ENCODE assay signal across 39 cellular contexts in genomic region chr12:7781274-7781673, GRCh38. TPM values are rescaled to one million over a fixed set of nuclear protein-coding genes. Genes with fewer than 3 reads are reported as not detected.
"Had no signal": no experiment of that assay in that cellular context is flagged by ENCODE, and none has a peak within 500 bp of the region (broad histone marks: within the 10 kb centered on the region; RNA-seq: fewer than 3 reads in every experiment).

No MANE protein-coding gene starts in this region.

- H3K36me3 ChIP-seq: adrenal gland, ascending aorta, brain microvascular endothelial cell, breast epithelium, cardiac muscle cell had no signal

- H3K4me3 ChIP-seq: adrenal gland, ascending aorta, body of pancreas, breast epithelium, cardiac muscle cell had no signal

- FAIRE-seq: astrocyte, bronchial epithelial cell had no signal

- H3K27ac ChIP-seq: adrenal gland, ascending aorta, body of pancreas, brain microvascular endothelial cell, breast epithelium, cardiac muscle cell had no signal

- H3K9me3 ChIP-seq: adrenal gland, ascending aorta, body of pancreas, breast epithelium had no signal

- H3K27me3 ChIP-seq: adrenal gland, ascending aorta, body of pancreas, brain microvascular endothelial cell, breast epithelium, cardiac muscle cell had no signal

- DNase-seq: activated effector memory CD4-positive, alpha-beta T cell treated with anti-CD3 and anti-CD28 coated beads, Interleukin-2, amount 50 U/mL, for 16 hours; activated effector memory CD4-positive, alpha-beta T cell treated with Interleukin-2 at 50 U/mL for 16 hours; activated gamma-delta T cell; activated gamma-delta T cell treated with Interleukin-2 at 50 U/mL for 16 hours; activated naive CD4-positive, alpha-beta T cell; activated naive CD4-positive, alpha-beta T cell treated with anti-CD3 and anti-CD28 coated beads for 36 hours; activated naive CD4-positive, alpha-beta T cell treated with anti-CD3 and anti-CD28 coated beads, Interleukin-2, amount 10 ng/mL, durations not matched to agents 7 days and 5 days; activated naive CD4-positive, alpha-beta T cell treated with anti-CD3 and anti-CD28 coated beads, Interleukin-2, amount 50 U/mL, for 16 hours; activated naive CD4-positive, alpha-beta T cell treated with Interleukin-2 at 50 U/mL for 16 hours; activated naive CD8-positive, alpha-beta T cell treated with anti-CD3 and anti-CD28 coated beads for 36 hours; activated naive CD8-positive, alpha-beta T cell treated with anti-CD3 and anti-CD28 coated beads, Interleukin-2, amount 10 ng/mL, durations not matched to agents 7 days and 5 days; activated naive CD8-positive, alpha-beta T cell treated with anti-CD3 and anti-CD28 coated beads, Interleukin-2, amount 50 U/mL, for 24 hours; activated T-cell treated with anti-CD3 and anti-CD28 coated beads, Interleukin-2, amount 50 U/mL, for 24 hours; activated T-cell treated with anti-CD3 and anti-CD28 coated beads, Interleukin-2, amount 50 U/mL, for 4 hours; activated T-cell treated with anti-CD3 and anti-CD28 coated beads, Interleukin-2, amount 50 U/mL, for 48 hours; activated T-cell treated with anti-CD3 and anti-CD28 coated beads, Interleukin-2, amount 50 U/mL, for 72 hours; adrenal gland; amniotic stem cell; amygdala; anterior cingulate cortex; aorta; body of pancreas; brain microvascular endothelial cell; caudate nucleus; central memory CD4-positive, alpha-beta T cell; cerebellar nuclear complex had no signal

- ATAC-seq: activated naive CD4-positive, alpha-beta T cell treated with anti-CD3 and anti-CD28 coated beads, Interleukin-2, amount 50 U/mL, for 72 hours; activated naive CD8-positive, alpha-beta T cell treated with anti-CD3 and anti-CD28 coated beads, Interleukin-2, amount 50 U/mL, for 24 hours; activated T-cell treated with anti-CD3 and anti-CD28 coated beads, Interleukin-2, amount 50 U/mL, for 4 hours; activated T-cell treated with anti-CD3 and anti-CD28 coated beads, Interleukin-2, amount 50 U/mL, for 72 hours; activated T-helper 17 cell treated with anti-CD3 and anti-CD28 coated beads, Interleukin-2, amount 50 U/mL, for 72 hours; body of pancreas had no signal

- H3K4me1 ChIP-seq: adrenal gland, ascending aorta, body of pancreas, breast epithelium had no signal

RNA-seq across cellular contexts. Expression of gene NANOG, which starts 7.9 kb away (rescaled TPM):
- total RNA-seq: activated naive CD4-positive, alpha-beta T cell treated with anti-CD3 and anti-CD28 coated beads for 36 hours; activated naive CD4-positive, alpha-beta T cell treated with anti-CD3 and anti-CD28 coated beads, Interleukin-2, amount 50 U/mL, for 72 hours; activated naive CD8-positive, alpha-beta T cell treated with anti-CD3 and anti-CD28 coated beads for 36 hours; activated naive CD8-positive, alpha-beta T cell treated with anti-CD3 and anti-CD28 coated beads, Interleukin-2, amount 10 ng/mL, durations not matched to agents 7 days and 5 days; activated T-cell treated with anti-CD3 and anti-CD28 coated beads, Interleukin-2, amount 50 U/mL, for 72 hours; activated T-helper 1 cell treated with anti-CD3 and anti-CD28 coated beads, Interleukin-12 subunit alpha, Interleukin-12 subunit beta, Interleukin-2, Interleukin-4 antibody, amounts not matched to agents 30 ng/mL and 10 ng/mL and 1 ng/mL, durations not matched to agents 14 hours and 24 hours and 36 hours; activated T-helper 17 cell treated with anti-CD3 and anti-CD28 coated beads, Interleukin-2, amount 50 U/mL, for 72 hours; activated T-helper 2 cell treated with anti-CD3 and anti-CD28 coated beads, Interferon-gamma antibody, Interleukin-2, Interleukin-4, amounts not matched to agents 10 μg/mL and 5 μg/mL and 100 μg/mL, durations not matched to agents 14 hours and 24 hours and 36 hours; ascending aorta; bronchial epithelial cell; cardiac septum; chondrocyte had no signal
- polyA plus RNA-seq: adipose tissue, aorta, cardiac muscle cell had no signal

RNA-seq across cellular contexts. Expression of gene NANOGNB, which starts 16.3 kb away (rescaled TPM):
- total RNA-seq: activated naive CD4-positive, alpha-beta T cell treated with anti-CD3 and anti-CD28 coated beads for 36 hours; activated naive CD4-positive, alpha-beta T cell treated with anti-CD3 and anti-CD28 coated beads, Interleukin-2, amount 50 U/mL, for 72 hours; activated naive CD8-positive, alpha-beta T cell treated with anti-CD3 and anti-CD28 coated beads for 36 hours; activated naive CD8-positive, alpha-beta T cell treated with anti-CD3 and anti-CD28 coated beads, Interleukin-2, amount 10 ng/mL, durations not matched to agents 7 days and 5 days; activated T-cell treated with anti-CD3 and anti-CD28 coated beads, Interleukin-2, amount 50 U/mL, for 4 hours; activated T-cell treated with anti-CD3 and anti-CD28 coated beads, Interleukin-2, amount 50 U/mL, for 72 hours; activated T-helper 1 cell treated with anti-CD3 and anti-CD28 coated beads, Interleukin-12 subunit alpha, Interleukin-12 subunit beta, Interleukin-2, Interleukin-4 antibody, amounts not matched to agents 30 ng/mL and 10 ng/mL and 1 ng/mL, durations not matched to agents 14 hours and 24 hours and 36 hours; activated T-helper 17 cell treated with anti-CD3 and anti-CD28 coated beads, Interleukin-2, amount 50 U/mL, for 72 hours; activated T-helper 2 cell treated with anti-CD3 and anti-CD28 coated beads, Interferon-gamma antibody, Interleukin-2, Interleukin-4, amounts not matched to agents 10 μg/mL and 5 μg/mL and 100 μg/mL, durations not matched to agents 14 hours and 24 hours and 36 hours; adrenal gland; aorta; ascending aorta; astrocyte; body of pancreas; breast epithelium; bronchial epithelial cell; cardiac muscle cell; cardiac septum; cerebellum; chondrocyte had no signal
- polyA plus RNA-seq: adipose tissue, adrenal gland, aorta, cardiac muscle cell had no signal

RNA-seq across cellular contexts. Expression of gene CLEC4C, which starts 34.1 kb away (rescaled TPM):
- total RNA-seq: activated naive CD4-positive, alpha-beta T cell treated with anti-CD3 and anti-CD28 coated beads for 36 hours; activated naive CD4-positive, alpha-beta T cell treated with anti-CD3 and anti-CD28 coated beads, Interleukin-2, amount 50 U/mL, for 72 hours; activated naive CD8-positive, alpha-beta T cell treated with anti-CD3 and anti-CD28 coated beads for 36 hours; activated naive CD8-positive, alpha-beta T cell treated with anti-CD3 and anti-CD28 coated beads, Interleukin-2, amount 10 ng/mL, durations not matched to agents 7 days and 5 days; activated T-cell treated with anti-CD3 and anti-CD28 coated beads, Interleukin-2, amount 50 U/mL, for 4 hours; activated T-cell treated with anti-CD3 and anti-CD28 coated beads, Interleukin-2, amount 50 U/mL, for 72 hours; activated T-helper 1 cell treated with anti-CD3 and anti-CD28 coated beads, Interleukin-12 subunit alpha, Interleukin-12 subunit beta, Interleukin-2, Interleukin-4 antibody, amounts not matched to agents 30 ng/mL and 10 ng/mL and 1 ng/mL, durations not matched to agents 14 hours and 24 hours and 36 hours; activated T-helper 17 cell treated with anti-CD3 and anti-CD28 coated beads, Interleukin-2, amount 50 U/mL, for 72 hours; activated T-helper 2 cell treated with anti-CD3 and anti-CD28 coated beads, Interferon-gamma antibody, Interleukin-2, Interleukin-4, amounts not matched to agents 10 μg/mL and 5 μg/mL and 100 μg/mL, durations not matched to agents 14 hours and 24 hours and 36 hours; adrenal gland; aorta; ascending aorta; astrocyte; body of pancreas; breast epithelium; bronchial epithelial cell; cardiac muscle cell; cardiac septum; cerebellum; chondrocyte had no signal
- polyA plus RNA-seq: adipose tissue, adrenal gland, aorta, cardiac muscle cell had no signal
